11 cellular contexts compared by ENCODE assay signal in the genomic region with DNA sequence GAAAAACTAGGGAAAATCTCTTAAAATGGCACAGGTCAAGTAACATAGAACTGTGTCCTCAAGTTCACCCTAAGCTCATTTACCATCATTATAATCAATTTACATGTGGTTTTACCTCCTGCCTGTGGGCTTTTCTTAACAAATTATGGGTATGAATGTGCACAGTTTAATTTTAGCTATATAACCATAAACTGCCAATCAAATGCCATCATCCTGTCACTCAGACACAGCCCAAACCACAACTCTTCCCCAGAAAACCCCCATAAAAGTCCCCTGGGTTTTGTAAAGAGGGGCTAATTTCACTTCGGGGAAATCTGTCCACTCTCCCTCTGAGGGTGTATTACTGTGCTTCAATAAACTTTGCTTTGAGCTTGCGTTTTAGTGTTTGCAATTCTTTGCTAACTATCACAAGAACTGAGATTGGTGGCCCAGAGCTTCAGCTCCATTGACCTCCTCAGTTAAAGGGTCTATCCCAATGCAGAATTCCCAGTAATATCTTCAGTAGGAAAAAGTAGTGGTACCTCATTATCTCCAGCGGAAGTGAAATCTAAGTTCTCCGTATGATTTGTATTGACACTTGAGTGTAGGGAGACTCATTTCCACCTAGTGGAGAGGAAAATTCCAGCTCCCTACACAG.
DNase-seq lines count a peak whose midpoint lies in the region; ATAC-seq, FAIRE-seq and TF ChIP-seq lines count a peak whose summit lies in the region.
"Had no signal": no experiment of that assay in that cellular context is flagged by ENCODE, and none has a peak within 500 bp of the region (broad histone marks: within the 10 kb centered on the region; RNA-seq: fewer than 3 reads in every experiment).

No MANE protein-coding gene starts in this region.

- WGBS in GM12878 (ENCODE audit: insufficient coverage, insufficient replicate concordance, low lambda C conversion rate, missing lambda C conversion rate): 4% methylated on average over 4 of the region's 4 CpGs

- H3K36me3 Mint-ChIP-seq in activated naive CD4-positive, alpha-beta T cell treated with anti-CD3 and anti-CD28 coated beads, Interleukin-2, amount 50 U/mL, for 72 hours: peaks cover 0 to 5% of the 10 kb centered on the region in 2 donors

- no peaks in the 10 kb centered on the region for H3K79me2 ChIP-seq in GM12878 (ENCODE audit: control insufficient read depth, insufficient read depth, low read length)

- no peaks in the 10 kb centered on the region for H4K20me1 ChIP-seq in GM12878 (ENCODE audit: control insufficient read depth, insufficient read depth)

- intact Hi-C loops in GM12878 (cut with micrococcal nuclease; ENCODE audit: unreplicated experiment): loop anchor here (1.0 to 5.0 kb wide), 4 partner anchors 177 to 672 kb away; no protein-coding TSS in a partner anchor

- SMC1A ChIA-PET in GM12878 (lab: Charles Lee; ENCODE audit: uncharacterized antibody, unreplicated experiment): interaction anchor here (0.6 to 5.4 kb wide), 19 partner anchors 9 to 1943 kb away, joined by 3 to 60 read pairs (median 4); no protein-coding TSS in a partner anchor

- FAIRE-seq in GM12878 (lab: Jason Lieb, UNC) (no peak), HTR-8/SVneo (lab: Jason Lieb, UNC) (no peak)
- FAIRE-seq: K562 had no signal

- TF ChIP-seq POLR2A in GM12878 (IDR thresholded peaks at IDR 0.05; ENCODE audit: low read depth, low read length): no peak

- CTCF ChIA-PET in GM12878 (lab: Yijun Ruan, JAX): interaction anchor here (0.6 to 2.1 kb wide), 15 partner anchors 28 to 445 kb away, joined by 3 to 9 read pairs (median 4); no protein-coding TSS in a partner anchor

- no peaks in the 10 kb centered on the region for H3K4me1 ChIP-seq in GM12878 (ENCODE audit: control insufficient read depth, insufficient read depth, low read length)
- H3K4me1 ChIP-seq: thyroid gland had no signal

- BruUV-seq in GM12878 (replicated peaks; lab: Mats Ljungman, UMichigan): no TSS peak

- H3K27ac Mint-ChIP-seq in activated naive CD4-positive, alpha-beta T cell treated with anti-CD3 and anti-CD28 coated beads, Interleukin-2, amount 50 U/mL, for 72 hours: no peak overlapping the region
- H3K27ac Mint-ChIP-seq: activated T-cell treated with anti-CD3 and anti-CD28 coated beads, Interleukin-2, amount 50 U/mL, for 24 hours had no signal

- RAD21 ChIA-PET in GM12878 (lab: Charles Lee; ENCODE audit: unreplicated experiment): interaction anchor here (0.6 to 3.0 kb wide), 21 partner anchors 10 to 670 kb away, joined by 3 to 46 read pairs (median 3); no protein-coding TSS in a partner anchor

- ATAC-seq in GM18870 (IDR thresholded peaks at IDR 0.05; ENCODE audit: unreplicated experiment) (peak; percentile 94), GM21576 (IDR thresholded peaks at IDR 0.05; ENCODE audit: unreplicated experiment) (peak; percentile 70), HG03066 (IDR thresholded peaks at IDR 0.05; ENCODE audit: low read depth, unreplicated experiment) (peak; percentile 71), GM12878 (peak; percentile 90)
- ATAC-seq in activated naive CD4-positive, alpha-beta T cell treated with anti-CD3 and anti-CD28 coated beads, Interleukin-2, amount 50 U/mL, for 72 hours: no peak
- ATAC-seq: K562 had no signal

- in situ Hi-C loops in GM12878 (cut with MboI): no loop called here
- in situ Hi-C loops in KBM-7 (cut with MboI; ENCODE audit: low pct_unique_long_range_greater_than_20kb, low sequenced_read_pairs): no loop called here

- TF ChIP-seq EP300 in GM12878 (IDR thresholded peaks at IDR 0.05; ENCODE audit: borderline replicate concordance in 1 of 2, control insufficient read depth in 1 of 2, low read depth in 2 of 2, low read length in 2 of 2): peak; percentile 93 to 97

- H2AFZ ChIP-seq in GM12878 (ENCODE audit: control insufficient read depth, low read depth, low read length): peak overlapping the region; percentile 57

- peak overlapping the region; percentile 23; the same call in 1 of the 2 replicates for H3K9ac ChIP-seq in GM12878 (ENCODE audit: control insufficient read depth, insufficient read depth, low read length)

- peaks cover 5% of the 10 kb centered on the region; the same call in 2 of the 3 replicates for H3K9me3 ChIP-seq in GM12878 (replicated peaks; ENCODE audit: control insufficient read depth, insufficient read depth, low read length)
- H3K9me3 ChIP-seq: thyroid gland had no signal

- no peaks in the 10 kb centered on the region for H3K36me3 ChIP-seq in GM12878 (ENCODE audit: control insufficient read depth in 2 of 2, insufficient read depth in 2 of 2, low read length in 1 of 2)
- H3K36me3 ChIP-seq: thyroid gland had no signal

- TF ChIP-seq RAD21 in GM12878 (IDR thresholded peaks at IDR 0.05; ENCODE audit: insufficient read depth, low read depth, low read length): peak; percentile 28; the same call in 1 of the 2 replicates

- H3K9me3 Mint-ChIP-seq in activated naive CD4-positive, alpha-beta T cell treated with anti-CD3 and anti-CD28 coated beads, Interleukin-2, amount 50 U/mL, for 72 hours: peaks cover 15 to 17% of the 10 kb centered on the region in 2 donors

- H3K27ac ChIP-seq in GM12878 (ENCODE audit: control insufficient read depth, insufficient read depth): peak overlapping the region; percentile 72
- H3K27ac ChIP-seq: thyroid gland had no signal

- H3K27me3 ChIP-seq in GM12878 (replicated peaks in 1 of 2; ENCODE audit: control insufficient read depth in 2 of 2, insufficient read depth in 2 of 2, low read length in 1 of 2): no peaks in the 10 kb centered on the region
- H3K27me3 ChIP-seq: thyroid gland had no signal

- DNase-seq in GM12878 (ENCODE audit: low read depth, low spot score): peak; percentile 85
- no peak for DNase-seq in activated T-cell treated with anti-CD3 and anti-CD28 coated beads, Interleukin-2, amount 50 U/mL, for 48 hours
- no peak for DNase-seq in KBM-7
- no peak for DNase-seq in activated naive CD4-positive, alpha-beta T cell treated with anti-CD3 and anti-CD28 coated beads, Interleukin-2, amount 50 U/mL, for 72 hours (ENCODE audit: low spot score in 2 of 2)
- DNase-seq in HTR-8/SVneo (ENCODE audit: insufficient read length, low spot score): no peak
- DNase-seq: activated T-cell treated with anti-CD3 and anti-CD28 coated beads, Interleukin-2, amount 50 U/mL, for 24 hours; thyroid gland had no signal

- peak overlapping the region; percentile 23; the same call in 1 of the 2 replicates for H3K4me3 ChIP-seq in GM12878
- H3K4me3 ChIP-seq: K562, thyroid gland had no signal

- H3K4me2 ChIP-seq in GM12878 (ENCODE audit: control insufficient read depth, insufficient read depth): peak overlapping the region; percentile 52

- 0 out of 6 replicates have a peak, but pooled peaks of 1 of the 3 experiments have one; percentile 11 for TF ChIP-seq CTCF in GM12878 (IDR thresholded peaks at IDR 0.05 in 2 of 3, conservative IDR thresholded peaks at IDR 0.05 in 1 of 3; ENCODE audit: control insufficient read depth in 2 of 3, extremely low read depth in 1 of 3, insufficient read depth in 1 of 3, low read depth in 3 of 3, low read length in 3 of 3)

- POLR2A ChIA-PET in GM12878 (lab: Charles Lee): interaction anchor here (0.6 to 1.5 kb wide), 4 partner anchors 10 to 574 kb away, joined by 4 to 9 read pairs (median 5); no protein-coding TSS in a partner anchor

TF ChIP-seq in GM12878, 131 proteins besides CTCF, POLR2A, EP300 and RAD21 (continues in another document):
- TF ChIP-seq PAX5 (IDR thresholded peaks at IDR 0.05; ENCODE audit: borderline replicate concordance, low read depth, low read length) (peak; percentile 84), RELA (IDR thresholded peaks at IDR 0.05; ENCODE audit: borderline replicate concordance, partially characterized antibody) (peak; percentile 98), DPF2 (IDR thresholded peaks at IDR 0.05) (peak; percentile 97), PAX8 (IDR thresholded peaks at IDR 0.05) (no peak), TBL1XR1 (IDR thresholded peaks at IDR 0.05; ENCODE audit: low read depth, low read length) (peak; percentile 95), YBX1 (IDR thresholded peaks at IDR 0.05) (no peak), ZSCAN29 (IDR thresholded peaks at IDR 0.05) (no peak), TCF3 (IDR thresholded peaks at IDR 0.05; ENCODE audit: borderline replicate concordance, insufficient read depth, low read depth, low read length) (peak; percentile 66; the same call in 1 of the 2 replicates), ESRRA (IDR thresholded peaks at IDR 0.05; ENCODE audit: low read length) (peak; percentile 39; the same call in 1 of the 2 replicates), ZBED1 (IDR thresholded peaks at IDR 0.05; ENCODE audit: borderline replicate concordance) (peak; percentile 85; the same call in 1 of the 2 replicates), BMI1 (IDR thresholded peaks at IDR 0.05; ENCODE audit: borderline replicate concordance) (peak; percentile 86), RFX5 (IDR thresholded peaks at IDR 0.05; ENCODE audit: low read depth, low read length) (no peak), HDGF (IDR thresholded peaks at IDR 0.05) (no peak), STAT3 (IDR thresholded peaks at IDR 0.05; ENCODE audit: low read depth, low read length) (no peak; the same call in 1 of the 2 replicates), NFYA (IDR thresholded peaks at IDR 0.05; ENCODE audit: borderline replicate concordance, low read depth, low read length) (no peak), MEF2B (IDR thresholded peaks at IDR 0.05; ENCODE audit: partially characterized antibody, poor library complexity, severe bottlenecking) (peak; percentile 97), HCFC1 (IDR thresholded peaks at IDR 0.05; ENCODE audit: low read length) (no peak), IRF4 (IDR thresholded peaks at IDR 0.05; ENCODE audit: low read depth, low read length) (peak; percentile 76; the same call in 1 of the 2 replicates)
- TF ChIP-seq, protein P1, sequence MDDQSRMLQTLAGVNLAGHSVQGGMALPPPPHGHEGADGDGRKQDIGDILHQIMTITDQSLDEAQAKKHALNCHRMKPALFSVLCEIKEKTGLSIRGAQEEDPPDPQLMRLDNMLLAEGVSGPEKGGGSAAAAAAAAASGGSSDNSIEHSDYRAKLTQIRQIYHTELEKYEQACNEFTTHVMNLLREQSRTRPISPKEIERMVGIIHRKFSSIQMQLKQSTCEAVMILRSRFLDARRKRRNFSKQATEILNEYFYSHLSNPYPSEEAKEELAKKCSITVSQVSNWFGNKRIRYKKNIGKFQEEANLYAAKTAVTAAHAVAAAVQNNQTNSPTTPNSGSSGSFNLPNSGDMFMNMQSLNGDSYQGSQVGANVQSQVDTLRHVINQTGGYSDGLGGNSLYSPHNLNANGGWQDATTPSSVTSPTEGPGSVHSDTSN (IDR thresholded peaks at IDR 0.05; ENCODE audit: insufficient replicate concordance, low read depth, low read length): peak; percentile 93

Comparison
In these comparisons a context has a peak if more than half of its experiments do, and no peak if none do; other contexts are left out.
1. ATAC-seq: peak in GM18870 (single experiment), GM21576 (single experiment), HG03066 (single experiment) and GM12878 (single experiment); none in activated naive CD4-positive, alpha-beta T cell treated with anti-CD3 and anti-CD28 coated beads, Interleukin-2, amount 50 U/mL, for 72 hours (0 of 2).